Comparison of ENCODE assay signal across 21 cellular contexts in the genomic region with DNA sequence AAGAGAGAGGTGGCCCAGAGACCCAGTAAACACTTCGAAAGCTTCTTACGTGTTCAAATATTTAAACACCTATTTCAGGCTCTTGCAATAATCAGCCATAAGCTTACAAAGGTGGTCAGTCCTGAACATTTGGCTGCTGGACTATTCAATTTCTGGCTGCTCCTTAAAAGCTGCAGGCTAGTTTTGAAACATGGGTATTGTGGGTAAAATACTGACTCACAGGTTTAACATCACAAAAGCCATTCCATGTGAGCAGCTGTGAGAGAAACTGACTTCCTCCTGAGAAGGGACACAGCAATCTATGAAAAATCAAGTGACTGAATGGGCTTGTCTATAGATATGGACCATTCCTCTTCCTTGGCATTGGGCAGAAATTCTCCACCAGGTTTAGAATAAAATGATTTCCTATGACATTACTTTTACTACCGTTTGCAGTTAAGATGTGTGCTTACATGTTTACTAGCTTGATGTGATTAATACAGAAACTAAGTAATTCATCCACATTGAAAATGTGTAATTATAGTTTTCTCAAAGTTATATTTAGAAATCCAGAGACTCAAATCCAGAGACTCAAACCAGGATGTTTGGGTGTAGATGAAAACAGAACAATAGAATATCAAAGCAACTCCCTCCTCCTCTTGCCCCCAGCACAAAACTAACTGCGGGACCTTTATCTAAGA.
DNase-seq lines count a peak whose midpoint lies in the region; ATAC-seq and TF ChIP-seq lines count a peak whose summit lies in the region.
"Had no signal": no experiment of that assay in that cellular context is flagged by ENCODE, and none has a peak within 500 bp of the region (broad histone marks: within the 10 kb centered on the region; RNA-seq: fewer than 3 reads in every experiment).

No MANE protein-coding gene starts in this region.

- H3K27ac Mint-ChIP-seq in activated T-helper 1 cell treated with anti-CD3 and anti-CD28 coated beads, Interleukin-12 subunit alpha, Interleukin-12 subunit beta, Interleukin-2, Interleukin-4 antibody, amounts not matched to agents 30 ng/mL and 10 ng/mL and 1 ng/mL, durations not matched to agents 14 hours and 24 hours and 36 hours, result peak overlapping the region; percentile 13
- H3K27ac Mint-ChIP-seq: CD8-positive, alpha-beta T cell; stimulated activated naive B cell treated with anti-CD40 and anti-IgM and Interleukin-4, amounts not matched to agents 10 μg/mL and 1 μg/mL and 100 μg/mL, for 72 hours had no signal

- H3K4me1 ChIP-seq in psoas muscle, result no peaks in the 10 kb centered on the region
- H3K4me1 ChIP-seq in gastrocnemius medialis, result no peaks in the 10 kb centered on the region
- H3K4me1 ChIP-seq: lower lobe of right lung, right lobe of liver had no signal

- no peak for TF ChIP-seq POLR2A in gastrocnemius medialis (IDR thresholded peaks at IDR 0.05)

- H3K27me3 ChIP-seq in psoas muscle (ENCODE audit: insufficient read depth in 3 of 3, low read length in 2 of 3) (no peaks in the 10 kb centered on the region), gastrocnemius medialis (no peaks in the 10 kb centered on the region)
- H3K27me3 ChIP-seq: right lobe of liver had no signal

- intact Hi-C loops in activated T-helper 1 cell treated with anti-CD3 and anti-CD28 coated beads, Interleukin-12 subunit alpha, Interleukin-12 subunit beta, Interleukin-2, Interleukin-4 antibody, amounts not matched to agents 30 ng/mL and 10 ng/mL and 1 ng/mL, durations not matched to agents 14 hours and 24 hours and 36 hours (cut with micrococcal nuclease), result no loop called here
- intact Hi-C loops in psoas muscle (cut with DNase I) (no loop called here), gastrocnemius medialis (cut with DNase I; ENCODE audit: low total_unique reads) (no loop called here)

- H3K27ac ChIP-seq in psoas muscle (no peak overlapping the region), gastrocnemius medialis (no peak overlapping the region)
- H3K27ac ChIP-seq: lower lobe of right lung, right lobe of liver, WERI-Rb-1 had no signal

- no peaks in the 10 kb centered on the region for H3K9me3 ChIP-seq in psoas muscle
- H3K9me3 ChIP-seq in gastrocnemius medialis, result no peaks in the 10 kb centered on the region
- H3K9me3 ChIP-seq: lower lobe of right lung, right lobe of liver had no signal

- no peaks in the 10 kb centered on the region for H3K9me3 Mint-ChIP-seq in activated T-helper 1 cell treated with anti-CD3 and anti-CD28 coated beads, Interleukin-12 subunit alpha, Interleukin-12 subunit beta, Interleukin-2, Interleukin-4 antibody, amounts not matched to agents 30 ng/mL and 10 ng/mL and 1 ng/mL, durations not matched to agents 14 hours and 24 hours and 36 hours
- H3K9me3 Mint-ChIP-seq: CD8-positive, alpha-beta T cell had no signal

- peak; percentile 3 for DNase-seq in AG09309 (ENCODE audit: low read depth)
- peak; percentile 8 for DNase-seq in HS-5 (ENCODE audit: low read depth)
- no peak for DNase-seq in activated T-helper 1 cell treated with anti-CD3 and anti-CD28 coated beads, Interleukin-12 subunit alpha, Interleukin-12 subunit beta, Interleukin-2, Interleukin-4 antibody, amounts not matched to agents 30 ng/mL and 10 ng/mL and 1 ng/mL, durations not matched to agents 14 hours and 24 hours and 36 hours (ENCODE audit: low spot score)
- peak; percentile 22 for DNase-seq in iPS-NIHi7 (ENCODE audit: extremely low spot score)
- no peak for DNase-seq in psoas muscle
- DNase-seq in gastrocnemius medialis, result no peak
- no peak for DNase-seq in activated CD4-positive, CD25-positive, alpha-beta regulatory T cell treated with anti-CD3 and anti-CD28 coated beads, Interleukin-2, amount 50 U/mL, for 72 hours
- no peak for DNase-seq in HPDE6-E6E7 (ENCODE audit: extremely low spot score)
- DNase-seq: activated gamma-delta T cell; amniotic stem cell; CD8-positive, alpha-beta T cell; cerebellar nuclear complex; DMS53; effector CD4-positive, alpha-beta T cell; Kasumi-1; lower lobe of right lung; NCI-H524; right lobe of liver; SHP77 treated with DMSO at 0.1 percent for 48 hours; stimulated activated naive B cell treated with anti-CD40 and anti-IgM and Interleukin-4, amounts not matched to agents 10 μg/mL and 1 μg/mL and 100 μg/mL, for 72 hours; WERI-Rb-1 had no signal

- H3K4me3 ChIP-seq in AG09309 (ENCODE audit: control insufficient read depth, low read depth, low read length), result no peak overlapping the region
- no peak overlapping the region for H3K4me3 ChIP-seq in psoas muscle
- no peak overlapping the region for H3K4me3 ChIP-seq in gastrocnemius medialis
- H3K4me3 ChIP-seq: lower lobe of right lung, right lobe of liver had no signal

- in situ Hi-C loops in gastrocnemius medialis (cut with MboI; ENCODE audit: low sequenced_read_pairs in 4 of 4), result no loop called here

- H3K36me3 Mint-ChIP-seq in activated T-helper 1 cell treated with anti-CD3 and anti-CD28 coated beads, Interleukin-12 subunit alpha, Interleukin-12 subunit beta, Interleukin-2, Interleukin-4 antibody, amounts not matched to agents 30 ng/mL and 10 ng/mL and 1 ng/mL, durations not matched to agents 14 hours and 24 hours and 36 hours (ENCODE audit: low read depth), result no peaks in the 10 kb centered on the region
- H3K36me3 Mint-ChIP-seq: CD8-positive, alpha-beta T cell; stimulated activated naive B cell treated with anti-CD40 and anti-IgM and Interleukin-4, amounts not matched to agents 10 μg/mL and 1 μg/mL and 100 μg/mL, for 72 hours had no signal

- peaks cover 17% of the 10 kb centered on the region for H3K27me3 Mint-ChIP-seq in activated T-helper 1 cell treated with anti-CD3 and anti-CD28 coated beads, Interleukin-12 subunit alpha, Interleukin-12 subunit beta, Interleukin-2, Interleukin-4 antibody, amounts not matched to agents 30 ng/mL and 10 ng/mL and 1 ng/mL, durations not matched to agents 14 hours and 24 hours and 36 hours (ENCODE audit: insufficient read depth)

- peaks cover 18% of the 10 kb centered on the region for H3K4me1 Mint-ChIP-seq in activated T-helper 1 cell treated with anti-CD3 and anti-CD28 coated beads, Interleukin-12 subunit alpha, Interleukin-12 subunit beta, Interleukin-2, Interleukin-4 antibody, amounts not matched to agents 30 ng/mL and 10 ng/mL and 1 ng/mL, durations not matched to agents 14 hours and 24 hours and 36 hours (ENCODE audit: low read depth)
- H3K4me1 Mint-ChIP-seq: stimulated activated naive B cell treated with anti-CD40 and anti-IgM and Interleukin-4, amounts not matched to agents 10 μg/mL and 1 μg/mL and 100 μg/mL, for 72 hours had no signal

- H3K4me3 Mint-ChIP-seq in activated T-helper 1 cell treated with anti-CD3 and anti-CD28 coated beads, Interleukin-12 subunit alpha, Interleukin-12 subunit beta, Interleukin-2, Interleukin-4 antibody, amounts not matched to agents 30 ng/mL and 10 ng/mL and 1 ng/mL, durations not matched to agents 14 hours and 24 hours and 36 hours, result no peak overlapping the region
- H3K4me3 Mint-ChIP-seq: CD8-positive, alpha-beta T cell; stimulated activated naive B cell treated with anti-CD40 and anti-IgM and Interleukin-4, amounts not matched to agents 10 μg/mL and 1 μg/mL and 100 μg/mL, for 72 hours had no signal

- TF ChIP-seq CTCF in AG09309 (IDR thresholded peaks at IDR 0.05; ENCODE audit: control insufficient read depth, insufficient read depth, low read depth, low read length, missing control alignments) (no peak), psoas muscle (IDR thresholded peaks at IDR 0.05) (no peak), gastrocnemius medialis (IDR thresholded peaks at IDR 0.05 in 4 of 5, conservative IDR thresholded peaks at IDR 0.05 in 1 of 5) (no peak)

- WGBS in psoas muscle, 3 donors, result 74 to 84% (median 83%) methylated on average over 4 of the region's 4 CpGs

- H3K36me3 ChIP-seq in psoas muscle (ENCODE audit: insufficient read depth in 1 of 2, low read depth in 1 of 2) (no peaks in the 10 kb centered on the region), gastrocnemius medialis (no peaks in the 10 kb centered on the region)
- H3K36me3 ChIP-seq: lower lobe of right lung, right lobe of liver, WERI-Rb-1 had no signal

- no peak for ATAC-seq in psoas muscle
- no peak for ATAC-seq in gastrocnemius medialis
- ATAC-seq: CD8-positive, alpha-beta T cell; lower lobe of right lung; right lobe of liver; stimulated activated naive B cell treated with anti-CD40 and anti-IgM and Interleukin-4, amounts not matched to agents 10 μg/mL and 1 μg/mL and 100 μg/mL, for 72 hours had no signal

Comparison
In these comparisons a context has a peak if more than half of its experiments do, and no peak if none do; other contexts are left out.
1. DNase-seq: peak in AG09309 (single experiment), HS-5 (single experiment) and iPS-NIHi7 (single experiment); none in activated T-helper 1 cell treated with anti-CD3 and anti-CD28 coated beads, Interleukin-12 subunit alpha, Interleukin-12 subunit beta, Interleukin-2, Interleukin-4 antibody, amounts not matched to agents 30 ng/mL and 10 ng/mL and 1 ng/mL, durations not matched to agents 14 hours and 24 hours and 36 hours (single experiment), psoas muscle (0 of 2), gastrocnemius medialis (0 of 2), activated CD4-positive, CD25-positive, alpha-beta regulatory T cell treated with anti-CD3 and anti-CD28 coated beads, Interleukin-2, amount 50 U/mL, for 72 hours (single experiment) and HPDE6-E6E7 (single experiment).